ENCODE assay signal across 19 cellular contexts in the genomic region with DNA sequence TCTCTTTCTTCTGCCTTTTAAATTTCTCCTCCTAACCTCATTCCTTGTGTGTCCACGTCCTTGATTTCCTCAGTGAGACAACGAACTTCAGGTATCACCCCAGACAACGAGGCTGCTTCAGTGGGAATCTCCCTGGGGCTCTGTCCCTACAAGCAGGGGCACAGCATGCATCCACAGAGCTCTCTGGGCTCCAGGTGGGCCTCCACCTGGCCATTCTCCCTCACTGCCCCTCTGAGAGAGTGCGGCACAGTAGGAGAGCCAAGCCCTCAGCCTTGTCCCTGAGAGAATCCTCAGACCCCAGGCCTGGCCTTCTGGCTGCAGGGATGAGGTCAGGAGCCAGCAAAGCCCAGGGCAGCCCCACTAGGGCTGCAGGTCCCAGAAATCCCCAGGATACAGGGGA.
DNase-seq lines count a peak whose midpoint lies in the region; ATAC-seq and TF ChIP-seq lines count a peak whose summit lies in the region.
"Had no signal": no experiment of that assay in that cellular context is flagged by ENCODE, and none has a peak within 500 bp of the region (broad histone marks: within the 10 kb centered on the region; RNA-seq: fewer than 3 reads in every experiment).

No MANE protein-coding gene starts in this region.

- H3K9me3 Mint-ChIP-seq in GM23338 (no peaks in the 10 kb centered on the region), WTC11 (no peaks in the 10 kb centered on the region)
- H3K9me3 Mint-ChIP-seq in stimulated activated memory B cell treated with anti-CD40 and anti-IgM and Interleukin-4, amounts not matched to agents 10 μg/mL and 1 μg/mL and 100 μg/mL, for 72 hours, result no peaks in the 10 kb centered on the region
- H3K9me3 Mint-ChIP-seq: CD4-positive, alpha-beta T cell had no signal

- no peak for DNase-seq in GM23338 (ENCODE audit: low spot score)
- DNase-seq in WTC11 (ENCODE audit: low spot score), result no peak
- peak; percentile 33 for DNase-seq in islet precursor cell
- DNase-seq in NCI-H345 treated with DMSO at 0.1 percent for 48 hours (lab: John Stamatoyannopoulos, UW; ENCODE audit: unreplicated experiment), result no peak
- DNase-seq in activated naive CD4-positive, alpha-beta T cell treated with Interleukin-2 at 50 U/mL for 16 hours, result no peak
- DNase-seq: CD4-positive, alpha-beta T cell; DMS153; GF-D8; HCEC 1CT; NCI-H1105; NCI-H1694 treated with DMSO at 0.1 percent for 48 hours; NCI-H510A; NCI-H748 treated with DMSO at 0.1 percent for 48 hours; NK-92 treated with Interleukin-12 subunit alpha and Interleukin-12 subunit beta, amount 100 ng/mL, for 24 hours; Peyer's patch had no signal

- CTCF ChIA-PET in WTC11 (lab: Charles Lee), result interaction anchor here (0.6 to 3.7 kb wide), 2 partner anchors 10 to 114 kb away, joined by 3 to 21 read pairs; no protein-coding TSS in a partner anchor

- POLR2A ChIA-PET in WTC11 (lab: Charles Lee), result no interaction called here

- H3K79me2 ChIP-seq in GM23338 (replicated peaks; ENCODE audit: insufficient read depth), result peaks cover 25% of the 10 kb centered on the region

- H3K4me1 Mint-ChIP-seq in GM23338, result peaks cover 61% of the 10 kb centered on the region
- peaks cover 65% of the 10 kb centered on the region for H3K4me1 Mint-ChIP-seq in WTC11
- peaks cover 45% of the 10 kb centered on the region for H3K4me1 Mint-ChIP-seq in stimulated activated memory B cell treated with anti-CD40 and anti-IgM and Interleukin-4, amounts not matched to agents 10 μg/mL and 1 μg/mL and 100 μg/mL, for 72 hours

- no peaks in the 10 kb centered on the region for H3K27me3 ChIP-seq in GM23338 (ENCODE audit: insufficient read depth)
- H3K27me3 ChIP-seq: Peyer's patch had no signal

- 0 out of 2 replicates have a peak, but pooled peaks cover 4% of the 10 kb centered on the region for H3F3A ChIP-seq in GM23338 (replicated peaks; ENCODE audit: low read depth)

- H3K36me3 ChIP-seq in GM23338 (ENCODE audit: insufficient read depth), result no peaks in the 10 kb centered on the region
- H3K36me3 ChIP-seq: Peyer's patch had no signal

- H3K27me3 Mint-ChIP-seq in GM23338 (ENCODE audit: insufficient read depth, low read depth, poor library complexity), result peaks cover 5% of the 10 kb centered on the region
- no peaks in the 10 kb centered on the region for H3K27me3 Mint-ChIP-seq in WTC11 (ENCODE audit: low read depth)
- H3K27me3 Mint-ChIP-seq in stimulated activated memory B cell treated with anti-CD40 and anti-IgM and Interleukin-4, amounts not matched to agents 10 μg/mL and 1 μg/mL and 100 μg/mL, for 72 hours, result no peaks in the 10 kb centered on the region
- H3K27me3 Mint-ChIP-seq: CD4-positive, alpha-beta T cell had no signal

- H3K27ac Mint-ChIP-seq in GM23338 (peak overlapping the region; percentile 45), WTC11 (peak overlapping the region; percentile 92)
- peak overlapping the region; percentile 11 for H3K27ac Mint-ChIP-seq in stimulated activated memory B cell treated with anti-CD40 and anti-IgM and Interleukin-4, amounts not matched to agents 10 μg/mL and 1 μg/mL and 100 μg/mL, for 72 hours
- H3K27ac Mint-ChIP-seq: CD4-positive, alpha-beta T cell had no signal

- peaks cover 17% of the 10 kb centered on the region for H3K36me3 Mint-ChIP-seq in GM23338 (ENCODE audit: low read depth)
- no peaks in the 10 kb centered on the region for H3K36me3 Mint-ChIP-seq in WTC11
- peaks cover 7% of the 10 kb centered on the region for H3K36me3 Mint-ChIP-seq in stimulated activated memory B cell treated with anti-CD40 and anti-IgM and Interleukin-4, amounts not matched to agents 10 μg/mL and 1 μg/mL and 100 μg/mL, for 72 hours

- TF ChIP-seq CTCF in GM23338 (conservative IDR thresholded peaks at IDR 0.05; ENCODE audit: low read depth in 2 of 2) (no peak), WTC11 (IDR thresholded peaks at IDR 0.05) (no peak)

- peaks cover 19% of the 10 kb centered on the region for H3K4me1 ChIP-seq in GM23338 (ENCODE audit: insufficient read depth)

- H3K4me3 Mint-ChIP-seq in GM23338, result peak overlapping the region; percentile 10; the same call in 1 of the 3 replicates
- peak overlapping the region; percentile 24 for H3K4me3 Mint-ChIP-seq in WTC11
- no peak overlapping the region for H3K4me3 Mint-ChIP-seq in stimulated activated memory B cell treated with anti-CD40 and anti-IgM and Interleukin-4, amounts not matched to agents 10 μg/mL and 1 μg/mL and 100 μg/mL, for 72 hours
- H3K4me3 Mint-ChIP-seq: CD4-positive, alpha-beta T cell had no signal

- H3K27ac ChIP-seq in GM23338 (ENCODE audit: low read depth), result peak overlapping the region; percentile 78; the same call in 1 of the 2 replicates
- H3K27ac ChIP-seq: A549, Peyer's patch had no signal

- peak overlapping the region; percentile 64 for H3K4me2 ChIP-seq in GM23338
- H3K4me2 ChIP-seq: A549 had no signal

- H3K4me3 ChIP-seq in GM23338, result no peak overlapping the region
- H3K4me3 ChIP-seq: A549, K562, Peyer's patch had no signal

- no peak overlapping the region for H2AFZ ChIP-seq in GM23338

- H3K9me2 ChIP-seq in GM23338 (ENCODE audit: insufficient read depth), result no peaks in the 10 kb centered on the region

- ATAC-seq in GM23338 (peak; percentile 50), WTC11 (peak; percentile 11), HG03159 (IDR thresholded peaks at IDR 0.05; ENCODE audit: unreplicated experiment) (no peak)
- ATAC-seq in stimulated activated memory B cell treated with anti-CD40 and anti-IgM and Interleukin-4, amounts not matched to agents 10 μg/mL and 1 μg/mL and 100 μg/mL, for 72 hours, result no peak
- ATAC-seq: A549, K562 had no signal

- H4K20me1 ChIP-seq in GM23338 (replicated peaks; ENCODE audit: insufficient read depth), result no peaks in the 10 kb centered on the region; the same call in 1 of the 2 replicates

TF ChIP-seq in GM23338, 12 proteins besides CTCF, POLR2A, EP300 and RAD21 (continues in another document):
- TF ChIP-seq, protein P1, sequence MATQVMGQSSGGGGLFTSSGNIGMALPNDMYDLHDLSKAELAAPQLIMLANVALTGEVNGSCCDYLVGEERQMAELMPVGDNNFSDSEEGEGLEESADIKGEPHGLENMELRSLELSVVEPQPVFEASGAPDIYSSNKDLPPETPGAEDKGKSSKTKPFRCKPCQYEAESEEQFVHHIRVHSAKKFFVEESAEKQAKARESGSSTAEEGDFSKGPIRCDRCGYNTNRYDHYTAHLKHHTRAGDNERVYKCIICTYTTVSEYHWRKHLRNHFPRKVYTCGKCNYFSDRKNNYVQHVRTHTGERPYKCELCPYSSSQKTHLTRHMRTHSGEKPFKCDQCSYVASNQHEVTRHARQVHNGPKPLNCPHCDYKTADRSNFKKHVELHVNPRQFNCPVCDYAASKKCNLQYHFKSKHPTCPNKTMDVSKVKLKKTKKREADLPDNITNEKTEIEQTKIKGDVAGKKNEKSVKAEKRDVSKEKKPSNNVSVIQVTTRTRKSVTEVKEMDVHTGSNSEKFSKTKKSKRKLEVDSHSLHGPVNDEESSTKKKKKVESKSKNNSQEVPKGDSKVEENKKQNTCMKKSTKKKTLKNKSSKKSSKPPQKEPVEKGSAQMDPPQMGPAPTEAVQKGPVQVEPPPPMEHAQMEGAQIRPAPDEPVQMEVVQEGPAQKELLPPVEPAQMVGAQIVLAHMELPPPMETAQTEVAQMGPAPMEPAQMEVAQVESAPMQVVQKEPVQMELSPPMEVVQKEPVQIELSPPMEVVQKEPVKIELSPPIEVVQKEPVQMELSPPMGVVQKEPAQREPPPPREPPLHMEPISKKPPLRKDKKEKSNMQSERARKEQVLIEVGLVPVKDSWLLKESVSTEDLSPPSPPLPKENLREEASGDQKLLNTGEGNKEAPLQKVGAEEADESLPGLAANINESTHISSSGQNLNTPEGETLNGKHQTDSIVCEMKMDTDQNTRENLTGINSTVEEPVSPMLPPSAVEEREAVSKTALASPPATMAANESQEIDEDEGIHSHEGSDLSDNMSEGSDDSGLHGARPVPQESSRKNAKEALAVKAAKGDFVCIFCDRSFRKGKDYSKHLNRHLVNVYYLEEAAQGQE (IDR thresholded peaks at IDR 0.05; ENCODE audit: unreplicated experiment), result no peak
- TF ChIP-seq NANOG (IDR thresholded peaks at IDR 0.05; ENCODE audit: borderline replicate concordance), result no peak

TF ChIP-seq in WTC11, 78 proteins besides CTCF, POLR2A, EP300 and RAD21:
- 0 out of 2 replicates have a peak, but pooled peaks have one; percentile 27 for TF ChIP-seq ETV6 (CRISPR knock-in tag; IDR thresholded peaks at IDR 0.05)
- no peak for TF ChIP-seq USF2 (CRISPR knock-in tag; IDR thresholded peaks at IDR 0.05)
- TF ChIP-seq ZNF416 (CRISPR knock-in tag; IDR thresholded peaks at IDR 0.05), result no peak
- peak; percentile 88 for TF ChIP-seq ZNF423 (CRISPR knock-in tag; IDR thresholded peaks at IDR 0.05)
- TF ChIP-seq, protein P2, sequence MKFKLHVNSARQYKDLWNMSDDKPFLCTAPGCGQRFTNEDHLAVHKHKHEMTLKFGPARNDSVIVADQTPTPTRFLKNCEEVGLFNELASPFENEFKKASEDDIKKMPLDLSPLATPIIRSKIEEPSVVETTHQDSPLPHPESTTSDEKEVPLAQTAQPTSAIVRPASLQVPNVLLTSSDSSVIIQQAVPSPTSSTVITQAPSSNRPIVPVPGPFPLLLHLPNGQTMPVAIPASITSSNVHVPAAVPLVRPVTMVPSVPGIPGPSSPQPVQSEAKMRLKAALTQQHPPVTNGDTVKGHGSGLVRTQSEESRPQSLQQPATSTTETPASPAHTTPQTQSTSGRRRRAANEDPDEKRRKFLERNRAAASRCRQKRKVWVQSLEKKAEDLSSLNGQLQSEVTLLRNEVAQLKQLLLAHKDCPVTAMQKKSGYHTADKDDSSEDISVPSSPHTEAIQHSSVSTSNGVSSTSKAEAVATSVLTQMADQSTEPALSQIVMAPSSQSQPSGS (CRISPR knock-in tag; IDR thresholded peaks at IDR 0.05; ENCODE audit: borderline replicate concordance, low read depth), result no peak
TF ChIP-seq in WTC11: peak in this region for 2.

Comparison
In these comparisons a context has a peak if more than half of its experiments do, and no peak if none do; other contexts are left out.
1. ATAC-seq: peak in GM23338 (single experiment) and WTC11 (single experiment); none in stimulated activated memory B cell treated with anti-CD40 and anti-IgM and Interleukin-4, amounts not matched to agents 10 μg/mL and 1 μg/mL and 100 μg/mL, for 72 hours (single experiment) and HG03159 (single experiment).
2. H3K27ac Mint-ChIP-seq: peak in every context shown above with its lines; median percentile 92 in WTC11; 45 in GM23338; 11 in stimulated activated memory B cell treated with anti-CD40 and anti-IgM and Interleukin-4, amounts not matched to agents 10 μg/mL and 1 μg/mL and 100 μg/mL, for 72 hours.